ENCODE assay signal across 8 cellular contexts in the genomic region with DNA sequence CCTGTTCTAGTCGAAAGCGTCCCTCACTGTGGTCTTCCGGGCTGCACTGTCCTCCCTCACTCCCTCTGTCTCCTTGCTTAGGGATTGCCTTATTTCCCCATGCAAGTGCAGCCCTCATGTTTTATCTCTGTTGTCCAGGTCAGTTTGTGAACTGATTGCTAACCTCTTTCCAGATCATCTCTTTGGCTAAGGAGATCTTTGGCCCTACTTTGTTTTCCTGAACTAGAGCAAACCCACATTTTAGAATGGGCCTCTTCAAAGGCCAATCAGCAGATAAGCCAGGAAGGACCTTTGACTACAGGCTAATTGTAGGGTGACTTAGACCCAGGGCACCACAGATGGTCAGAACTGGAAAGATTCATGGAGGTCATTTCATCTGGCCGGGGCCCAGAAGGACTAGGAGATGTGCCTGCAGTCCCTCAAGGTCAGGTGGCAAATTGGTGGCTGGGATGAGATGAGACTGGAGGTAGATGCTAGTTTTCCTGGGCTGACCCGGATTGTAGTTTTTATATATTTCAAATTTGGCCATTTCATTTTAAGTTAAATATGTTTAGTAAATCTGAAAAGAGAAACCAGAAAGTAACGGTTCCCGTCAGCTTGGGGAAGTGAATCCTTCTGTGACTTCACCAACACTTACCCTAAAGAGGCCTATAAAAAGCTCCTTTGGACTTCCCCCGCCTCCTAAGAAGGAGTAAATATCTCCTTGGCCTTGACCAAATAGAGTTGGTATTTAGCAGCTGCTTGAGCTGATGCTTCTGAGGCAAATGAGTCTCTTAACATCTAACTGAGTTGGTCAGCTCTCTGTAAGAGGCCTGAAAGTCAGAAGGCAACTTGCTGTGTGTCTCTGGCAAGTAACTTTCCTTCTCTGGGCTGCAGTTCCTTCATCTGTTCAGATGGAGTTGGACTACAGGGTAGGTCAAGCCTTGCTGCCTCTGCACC. TPM values are rescaled to one million over a fixed set of nuclear protein-coding genes. Genes with fewer than 3 reads are reported as not detected.
A peak's percentile ranks its signal among the peaks of the same experiment; 100 is the strongest.
DNase-seq lines count a peak whose midpoint lies in the region; ATAC-seq and TF ChIP-seq lines count a peak whose summit lies in the region.

No MANE protein-coding gene starts in this region.

- H3K36me3 ChIP-seq in hepatocyte (replicated peaks; ENCODE audit: insufficient read depth, low read depth) = no peaks in the 10 kb centered on the region

- peak overlapping the region; percentile 9 for H3K27ac ChIP-seq in hepatocyte

- H3K4me3 ChIP-seq in hepatocyte = no peak overlapping the region

- H2AFZ ChIP-seq in hepatocyte = no peak overlapping the region

- H3K27me3 ChIP-seq in hepatocyte = no peaks in the 10 kb centered on the region

- 82% methylated on average over 8 of the region's 8 CpGs for WGBS in hepatocyte (ENCODE audit: low lambda C conversion rate, missing lambda C conversion rate)

- TF ChIP-seq CTCF in hepatocyte (IDR thresholded peaks at IDR 0.05; ENCODE audit: poor library complexity) = no peak

- no peaks in the 10 kb centered on the region for H3K9me3 ChIP-seq in hepatocyte (ENCODE audit: low read depth)

- ATAC-seq in GM18867 (IDR thresholded peaks at IDR 0.05; ENCODE audit: unreplicated experiment) = peak; percentile 60
- ATAC-seq in HG02588 (IDR thresholded peaks at IDR 0.05; ENCODE audit: unreplicated experiment) = peak; percentile 61

- H3K4me1 ChIP-seq in hepatocyte (ENCODE audit: insufficient read depth) = no peaks in the 10 kb centered on the region

- H3K4me2 ChIP-seq in hepatocyte = no peak overlapping the region

- DNase-seq in NOMO-1 treated with dmso at 0.1 percent for 144 hours (lab: John Stamatoyannopoulos, UW; ENCODE audit: unreplicated experiment) (peak; percentile 56), hepatocyte (ENCODE audit: low spot score) (no peak), NCI-H524 (lab: John Stamatoyannopoulos, UW) (no peak), NCI-H2029 (lab: John Stamatoyannopoulos, UW) (no peak), NCI-H345 treated with DMSO at 0.1 percent for 48 hours (lab: John Stamatoyannopoulos, UW; ENCODE audit: unreplicated experiment) (no peak)
- DNase-seq in stimulated activated naive CD4-positive, alpha-beta T cell treated with Interleukin-2 at 50 U/mL for 16 hours (lab: John Stamatoyannopoulos, UW) = no peak

- H3K9me2 ChIP-seq in hepatocyte (replicated peaks; ENCODE audit: insufficient read depth) = no peaks in the 10 kb centered on the region

- H4K20me1 ChIP-seq in hepatocyte (ENCODE audit: insufficient read depth, poor library complexity, severe bottlenecking) = no peaks in the 10 kb centered on the region

- no peaks in the 10 kb centered on the region for H3K79me2 ChIP-seq in hepatocyte

RNA-seq across cellular contexts. Expression of a gene that starts 6.3 kb away (rescaled TPM):
- 4.6 and 10.8 TPM in 2 replicates for total RNA-seq in hepatocyte
- 7.6 and 8.4 TPM in 2 replicates for polyA plus RNA-seq in hepatocyte

RNA-seq across cellular contexts. Expression of a gene that starts 24.5 kb away (rescaled TPM):
- 11.0 and 12.4 TPM in 2 replicates for total RNA-seq in hepatocyte
- 23.6 and 31.4 TPM in 2 replicates for polyA plus RNA-seq in hepatocyte

RNA-seq across cellular contexts. Expression of a gene that starts 33.8 kb away (rescaled TPM):
- 43.4 and 47.5 TPM in 2 replicates for total RNA-seq in hepatocyte
- polyA plus RNA-seq in hepatocyte = 94.9 and 102 TPM in 2 replicates

RNA-seq across cellular contexts. Expression of a gene that starts 34.1 kb away (rescaled TPM):
- total RNA-seq in hepatocyte = 17.7 and 24.4 TPM in 2 replicates
- polyA plus RNA-seq in hepatocyte = 20.2 and 26.0 TPM in 2 replicates
